In the genomic region with DNA sequence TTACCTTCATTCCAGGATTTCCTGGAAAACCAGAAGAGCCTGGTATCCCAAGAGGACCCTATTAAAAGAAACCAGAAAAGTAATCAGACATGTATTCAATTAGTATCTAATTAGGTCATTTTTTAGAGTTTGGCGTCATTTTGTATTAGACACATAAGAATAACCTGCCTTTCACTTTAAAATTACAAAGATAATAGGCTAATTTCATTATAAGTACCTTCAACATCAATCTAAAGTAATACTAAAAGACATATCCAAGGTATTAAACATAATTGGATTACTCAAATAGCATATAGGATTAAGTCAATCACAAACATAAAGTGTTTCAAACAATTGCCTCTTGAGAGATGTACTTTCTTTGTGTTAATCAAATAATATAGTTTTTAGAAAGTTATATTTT, we compare ENCODE assay signal across 7 cellular contexts.
"Had no signal": no experiment of that assay in that cellular context is flagged by ENCODE, and none has a peak within 500 bp of the region (broad histone marks: within the 10 kb centered on the region; RNA-seq: fewer than 3 reads in every experiment).

No MANE protein-coding gene starts in this region.

- H3K27ac Mint-ChIP-seq: GM23338, H9 had no signal

- FAIRE-seq: H1, H54, HTR-8/SVneo had no signal

- H3K4me1 Mint-ChIP-seq: GM23338, H9 had no signal

- H3K4me3 Mint-ChIP-seq: GM23338, H9 had no signal

- DNase-seq: H9, HCEC 1CT, IMR-90 had no signal

- H3K9me3 Mint-ChIP-seq: GM23338, H9 had no signal

- H3K4me2 ChIP-seq: GM23338 had no signal

- H3K4me3 ChIP-seq: GM23338 had no signal

- ATAC-seq: GM23338 had no signal

- H2AFZ ChIP-seq: GM23338 had no signal
